20 cellular contexts compared by ENCODE assay signal in genomic region chr12:2372178-2372577, GRCh38.
DNase-seq lines count a peak whose midpoint lies in the region; ATAC-seq, FAIRE-seq and TF ChIP-seq lines count a peak whose summit lies in the region.
"Had no signal": no experiment of that assay in that cellular context is flagged by ENCODE, and none has a peak within 500 bp of the region (broad histone marks: within the 10 kb centered on the region; RNA-seq: fewer than 3 reads in every experiment).

No MANE protein-coding gene starts in this region.

- H2BK5ac ChIP-seq in neuronal stem cell (ENCODE audit: low read length) = no peak overlapping the region

- TF ChIP-seq RAD21 in K562 (CRISPR knock-in tag; conservative IDR thresholded peaks at IDR 0.05 in 1 of 2, IDR thresholded peaks at IDR 0.05 in 1 of 2) = no peak

- H3K27ac ChIP-seq in left ventricle myocardium inferior (replicated peaks) (peak overlapping the region; percentile 45), K562 (ENCODE audit: extremely low read depth, low read depth, low read length) (no peak overlapping the region), sigmoid colon (peak overlapping the region in 3 of 4 donors; percentile 71 to 90 (median 84)), neuronal stem cell (replicated peaks; ENCODE audit: low read length) (no peak overlapping the region)
- H3K27ac ChIP-seq: KMS-11 had no signal

- WGBS in K562 (ENCODE audit: insufficient coverage, low coverage, missing lambda C conversion rate) = 0% methylated on average over 6 of the region's 6 CpGs
- 79 to 82% methylated on average over 6 of the region's 6 CpGs for WGBS in sigmoid colon, 2 donors
- no CpG with 5 or more reads among the region's 6 CpGs for WGBS in neuronal stem cell (ENCODE audit: extremely low coverage in 2 of 2, insufficient read length in 2 of 2, insufficient replicate concordance in 1 of 2), 2 donors

- no peak overlapping the region for H4K91ac ChIP-seq in neuronal stem cell (ENCODE audit: low read depth, low read length, poor library complexity)

- no peak for FAIRE-seq in K562 (lab: Jason Lieb, UNC)
- FAIRE-seq: G401.6, HepG2 had no signal

- no peak overlapping the region for H2BK12ac ChIP-seq in neuronal stem cell (ENCODE audit: low read length)

- TF ChIP-seq EP300 in K562 (IDR thresholded peaks at IDR 0.05; ENCODE audit: low read length) (no peak), sigmoid colon (IDR thresholded peaks at IDR 0.05) (no peak)

- H2AFZ ChIP-seq in K562 (ENCODE audit: low read depth, low read length) (no peak overlapping the region), neuronal stem cell (ENCODE audit: low read length) (no peak overlapping the region)
- H2AFZ ChIP-seq: GM23338 had no signal

- no peak overlapping the region for H2BK15ac ChIP-seq in neuronal stem cell (ENCODE audit: low read length)

- H3K4me3 ChIP-seq in left ventricle myocardium inferior = no peak overlapping the region
- no peak overlapping the region for H3K4me3 ChIP-seq in K562
- no peak overlapping the region for H3K4me3 ChIP-seq in sigmoid colon
- no peak overlapping the region for H3K4me3 ChIP-seq in neuronal stem cell (ENCODE audit: low read length in 2 of 2)
- H3K4me3 ChIP-seq: GM23338 had no signal

- ATAC-seq in Right ventricle myocardium superior (ENCODE audit: poor library complexity) (no peak), K562 (no peak), HG03378 (IDR thresholded peaks at IDR 0.05; ENCODE audit: unreplicated experiment) (no peak)
- ATAC-seq: GM23338, HepG2, PC-3 had no signal

- CTCF ChIA-PET in K562 (lab: Yijun Ruan, JAX; ENCODE audit: low intra/inter-chr PET ratio) = no interaction called here

- no peak overlapping the region for H2BK120ac ChIP-seq in neuronal stem cell (ENCODE audit: low read depth, low read length)

- H3K4me2 ChIP-seq in K562 (ENCODE audit: insufficient read depth, low read length) (no peak overlapping the region), neuronal stem cell (ENCODE audit: insufficient read depth, low read length, poor library complexity, severe bottlenecking) (no peak overlapping the region)
- H3K4me2 ChIP-seq: GM23338, KMS-11 had no signal

- H4K8ac ChIP-seq in neuronal stem cell (ENCODE audit: low read depth, low read length) = no peak overlapping the region

- H3K9me3 ChIP-seq in left ventricle myocardium inferior (replicated peaks) (no peaks in the 10 kb centered on the region), K562 (replicated peaks; ENCODE audit: control insufficient read depth, insufficient read depth, low read depth, low read length) (no peaks in the 10 kb centered on the region), sigmoid colon (no peaks in the 10 kb centered on the region), neuronal stem cell (replicated peaks in 1 of 2; ENCODE audit: control insufficient read depth in 2 of 2, insufficient read depth in 1 of 2, low read depth in 1 of 2, low read length in 2 of 2) (peaks cover 0 to under 1% of the 10 kb centered on the region in 2 donors)

- no peaks in the 10 kb centered on the region for H3K36me3 ChIP-seq in left ventricle myocardium inferior
- no peaks in the 10 kb centered on the region for H3K36me3 ChIP-seq in K562 (ENCODE audit: control insufficient read depth, insufficient read depth, low read length)
- no peaks in the 10 kb centered on the region for H3K36me3 ChIP-seq in sigmoid colon
- no peaks in the 10 kb centered on the region for H3K36me3 ChIP-seq in neuronal stem cell (replicated peaks in 1 of 2; ENCODE audit: control insufficient read depth in 2 of 2, insufficient read depth in 2 of 2, low read length in 2 of 2)

- no peak overlapping the region for H3K14ac ChIP-seq in neuronal stem cell (ENCODE audit: low read length)

- H3K23ac ChIP-seq in neuronal stem cell (ENCODE audit: low read depth, low read length, poor library complexity) = no peak overlapping the region

- H2AK5ac ChIP-seq in neuronal stem cell (ENCODE audit: low read depth, low read length) = no peak overlapping the region

- peaks cover 53% of the 10 kb centered on the region for H3K4me1 ChIP-seq in left ventricle myocardium inferior
- H3K4me1 ChIP-seq in K562 (replicated peaks in 1 of 2; ENCODE audit: control insufficient read depth in 2 of 2, insufficient read depth in 2 of 2, low read length in 2 of 2) = no peaks in the 10 kb centered on the region
- H3K4me1 ChIP-seq in sigmoid colon = peaks cover 0 to 53% (median 44%) of the 10 kb centered on the region in 4 donors
- H3K4me1 ChIP-seq in neuronal stem cell (ENCODE audit: control insufficient read depth in 2 of 2, insufficient read depth in 1 of 2, low read depth in 1 of 2, low read length in 2 of 2) = peaks cover 0 to 18% of the 10 kb centered on the region in 2 donors

- intact Hi-C loops in left ventricle myocardium inferior (cut with micrococcal nuclease) (no loop called here), Right ventricle myocardium superior (cut with DNase I) (no loop called here), K562 (cut with micrococcal nuclease) (no loop called here), head of caudate nucleus (cut with DNase I) (no loop called here), sigmoid colon (cut with DNase I) (loop anchor here (10.0 kb wide), 1 partner anchor 123 kb away; no protein-coding TSS in a partner anchor)

- H3K27me3 ChIP-seq in left ventricle myocardium inferior (ENCODE audit: low read depth) = no peaks in the 10 kb centered on the region
- peaks cover 2 to 20% of the 10 kb centered on the region in 2 experiments; a peak in 2 of 5 replicates for H3K27me3 ChIP-seq in K562 (ENCODE audit: control insufficient read depth in 2 of 2, insufficient read depth in 2 of 2, low read length in 2 of 2)
- no peaks in the 10 kb centered on the region for H3K27me3 ChIP-seq in sigmoid colon
- peaks cover 0 to 8% (median 0%) of the 10 kb centered on the region in 3 experiments for H3K27me3 ChIP-seq in neuronal stem cell (ENCODE audit: control insufficient read depth in 3 of 3, insufficient read depth in 3 of 3, low read depth in 1 of 3, low read length in 3 of 3)

- no TSS peak for BruUV-seq in K562 (replicated peaks; lab: Mats Ljungman, UMichigan)

- H3K79me2 ChIP-seq in K562 (ENCODE audit: control insufficient read depth, insufficient read depth, low read length) = no peaks in the 10 kb centered on the region

- no peak overlapping the region for H3K4ac ChIP-seq in neuronal stem cell (ENCODE audit: low read length)

- DNase-seq in left ventricle myocardium inferior = no peak
- DNase-seq in Right ventricle myocardium superior = no peak
- no peak for DNase-seq in K562 (ENCODE audit: extremely low read depth in 1 of 4, low spot score in 3 of 4)
- DNase-seq in head of caudate nucleus = peak; percentile 18 to 94 (median 66)
- peak; percentile 34 for DNase-seq in sigmoid colon
- DNase-seq in neuronal stem cell (ENCODE audit: low spot score) = no peak
- no peak for DNase-seq in HUDEP-2 (lab: John Stamatoyannopoulos, UW; ENCODE audit: unreplicated experiment in 76 of 76)
- DNase-seq: ACHN, AML-193, DND-41, HCEC 1CT, NCI-H146, NCI-H2029 treated with DMSO at 0.1 percent for 48 hours, PC-3, RPMI8226 had no signal

- no peaks in the 10 kb centered on the region for H3K9me1 ChIP-seq in K562 (ENCODE audit: control insufficient read depth, insufficient read depth, low read length)

- TF ChIP-seq POLR2A in K562 (conservative IDR thresholded peaks at IDR 0.05) (no peak), sigmoid colon (IDR thresholded peaks at IDR 0.05) (no peak)

- TF ChIP-seq CTCF in left ventricle myocardium inferior (IDR thresholded peaks at IDR 0.05; ENCODE audit: borderline replicate concordance) (no peak), K562 (IDR thresholded peaks at IDR 0.05 in 2 of 3, conservative IDR thresholded peaks at IDR 0.05 in 1 of 3; ENCODE audit: insufficient read depth in 2 of 3, low read depth in 1 of 3, low read length in 3 of 3) (no peak), sigmoid colon (IDR thresholded peaks at IDR 0.05) (no peak)

- H4K20me1 ChIP-seq in K562 (replicated peaks; ENCODE audit: control insufficient read depth, insufficient read depth, low read length) = no peaks in the 10 kb centered on the region

- H3K9ac ChIP-seq in K562 (ENCODE audit: insufficient read depth in 1 of 2, low read depth in 2 of 2, low read length in 2 of 2) (no peak overlapping the region), neuronal stem cell (ENCODE audit: low read depth, low read length, poor library complexity) (no peak overlapping the region)
- H3K9ac ChIP-seq: KMS-11 had no signal

- no peaks in the 10 kb centered on the region for H3K79me1 ChIP-seq in neuronal stem cell (ENCODE audit: low read depth, low read length)

- in situ Hi-C loops in K562 (cut with MboI) = no loop called here

- POLR2A ChIA-PET in K562 (lab: Yijun Ruan, JAX) = no interaction called here

- no peak overlapping the region for H3K18ac ChIP-seq in neuronal stem cell (ENCODE audit: low read length)

TF ChIP-seq in K562, 482 proteins besides CTCF, POLR2A, EP300 and RAD21:
- TF ChIP-seq SAFB2 (IDR thresholded peaks at IDR 0.05; ENCODE audit: borderline replicate concordance, low read depth, low read length, severe bottlenecking) (no peak), RFX1 (IDR thresholded peaks at IDR 0.05) (peak; percentile 45)

Comparison
In these comparisons a context has a peak if more than half of its experiments do, and no peak if none do; other contexts are left out.
1. DNase-seq: peak in head of caudate nucleus (42 of 42) and sigmoid colon (single experiment); none in left ventricle myocardium inferior (single experiment), Right ventricle myocardium superior (single experiment), K562 (0 of 4), neuronal stem cell (single experiment) and HUDEP-2 (0 of 76).
2. H3K27ac ChIP-seq: peak in left ventricle myocardium inferior (single experiment) and sigmoid colon (3 of 4); none in K562 (single experiment) and neuronal stem cell (single experiment).